ENCODE assay signal across 17 cellular contexts in the genomic region with DNA sequence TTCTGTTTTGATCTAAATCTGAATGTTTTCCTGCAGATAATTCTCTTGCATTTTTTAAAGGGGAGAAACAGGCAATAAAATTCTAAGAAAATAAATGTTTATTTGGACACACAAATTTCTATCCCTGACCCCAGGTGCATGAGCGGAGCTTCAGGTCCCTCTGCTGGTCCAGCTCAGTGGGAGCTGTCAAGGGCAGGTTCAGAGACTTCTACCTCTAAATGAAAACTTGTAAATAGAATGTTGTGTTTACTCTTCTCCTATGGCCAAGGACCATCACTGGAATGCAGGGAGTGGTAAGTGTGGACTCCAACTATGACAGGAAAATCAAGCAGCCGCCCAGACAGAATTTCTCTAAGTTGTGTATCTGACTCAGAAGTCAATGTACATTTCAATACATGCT.
DNase-seq lines count a peak whose midpoint lies in the region; ATAC-seq and TF ChIP-seq lines count a peak whose summit lies in the region.
"Had no signal": no experiment of that assay in that cellular context is flagged by ENCODE, and none has a peak within 500 bp of the region (broad histone marks: within the 10 kb centered on the region; RNA-seq: fewer than 3 reads in every experiment).

No MANE protein-coding gene starts in this region.

- H3K27me3 ChIP-seq in HCT116 (ENCODE audit: insufficient read depth, low read length) = peaks cover 46% of the 10 kb centered on the region

- DNase-seq in AG10803 (ENCODE audit: low read depth) (no peak), HCT116 (ENCODE audit: low read depth, low spot score) (no peak), medulla oblongata (ENCODE audit: extremely low spot score) (peak; percentile 15), KBM-7 (no peak), immature natural killer cell (no peak)
- DNase-seq in activated CD4-positive, alpha-beta T cell treated with anti-CD3 and anti-CD28 coated beads for 48 hours = no peak
- DNase-seq: activated B cell treated with CpG ODN at 0.5 μM for 24 hours; activated naive CD8-positive, alpha-beta T cell treated with anti-CD3 and anti-CD28 coated beads, Interleukin-2, amount 10 ng/mL, durations not matched to agents 7 days and 5 days; CD4-positive, alpha-beta memory T cell; GF-D8; NCI-H1930; NK-92 treated with Interleukin-12 subunit alpha and Interleukin-12 subunit beta, amount 100 ng/mL, for 24 hours; stimulated activated CD4-positive, alpha-beta T cell treated with anti-CD3 and anti-CD28 coated beads, Interleukin-4, amount 100 ng/mL, for 1 hour had no signal

- no peak overlapping the region for H3K27ac Mint-ChIP-seq in brain
- H3K27ac Mint-ChIP-seq in activated T-helper 17 cell treated with anti-CD3 and anti-CD28 coated beads, Interleukin-2, amount 50 U/mL, for 72 hours = no peak overlapping the region
- H3K27ac Mint-ChIP-seq in immature natural killer cell = no peak overlapping the region
- H3K27ac Mint-ChIP-seq: activated B cell treated with CpG ODN at 0.5 μM for 24 hours; activated naive CD8-positive, alpha-beta T cell treated with anti-CD3 and anti-CD28 coated beads, Interleukin-2, amount 10 ng/mL, durations not matched to agents 7 days and 5 days; CD4-positive, alpha-beta memory T cell; dendritic cell treated with granulocyte-macrophage colony-stimulating factor and Interleukin-4, amounts not matched to agents 40 ng/mL and 50 ng/mL, for 4 days; stimulated activated effector memory CD8-positive, alpha-beta T cell treated with anti-CD3 and anti-CD28 coated beads, Interleukin-12 subunit alpha, Interleukin-12 subunit beta, amount 100 ng/mL, for 72 hours had no signal

- H2AFZ ChIP-seq in HCT116 (ENCODE audit: low read depth, low read length, poor library complexity, severe bottlenecking) = no peak overlapping the region

- POLR2A ChIA-PET in HCT116 (lab: Charles Lee) = no interaction called here

- CTCF ChIA-PET in HCT116 (lab: Charles Lee) = interaction anchor here (1.6 kb wide), 1 partner anchor 75 kb away, joined by 9 read pairs; no protein-coding TSS in a partner anchor

- no peak overlapping the region for H3K4me2 ChIP-seq in HCT116 (ENCODE audit: low read length)

- no peaks in the 10 kb centered on the region for H3K79me2 ChIP-seq in HCT116 (ENCODE audit: insufficient read depth, low read length)

- H3K36me3 ChIP-seq in HCT116 (ENCODE audit: control insufficient read depth in 1 of 2, insufficient read depth in 2 of 2, low read length in 2 of 2) = no peaks in the 10 kb centered on the region

- TF ChIP-seq POLR2A in HCT116 (IDR thresholded peaks at IDR 0.05; ENCODE audit: borderline replicate concordance, extremely low read depth, insufficient read depth, insufficient read length) = no peak

- H3K9me3 Mint-ChIP-seq in brain = no peaks in the 10 kb centered on the region
- H3K9me3 Mint-ChIP-seq in activated T-helper 17 cell treated with anti-CD3 and anti-CD28 coated beads, Interleukin-2, amount 50 U/mL, for 72 hours = no peaks in the 10 kb centered on the region
- H3K9me3 Mint-ChIP-seq in immature natural killer cell = no peaks in the 10 kb centered on the region
- H3K9me3 Mint-ChIP-seq: activated B cell treated with CpG ODN at 0.5 μM for 24 hours; activated naive CD8-positive, alpha-beta T cell treated with anti-CD3 and anti-CD28 coated beads, Interleukin-2, amount 10 ng/mL, durations not matched to agents 7 days and 5 days; CD4-positive, alpha-beta memory T cell; dendritic cell treated with granulocyte-macrophage colony-stimulating factor and Interleukin-4, amounts not matched to agents 40 ng/mL and 50 ng/mL, for 4 days; stimulated activated effector memory CD8-positive, alpha-beta T cell treated with anti-CD3 and anti-CD28 coated beads, Interleukin-12 subunit alpha, Interleukin-12 subunit beta, amount 100 ng/mL, for 72 hours had no signal

- peaks cover 11% of the 10 kb centered on the region for H3K4me1 Mint-ChIP-seq in brain
- H3K4me1 Mint-ChIP-seq in activated T-helper 17 cell treated with anti-CD3 and anti-CD28 coated beads, Interleukin-2, amount 50 U/mL, for 72 hours = no peaks in the 10 kb centered on the region
- no peaks in the 10 kb centered on the region for H3K4me1 Mint-ChIP-seq in immature natural killer cell
- H3K4me1 Mint-ChIP-seq: activated naive CD8-positive, alpha-beta T cell treated with anti-CD3 and anti-CD28 coated beads, Interleukin-2, amount 10 ng/mL, durations not matched to agents 7 days and 5 days; stimulated activated effector memory CD8-positive, alpha-beta T cell treated with anti-CD3 and anti-CD28 coated beads, Interleukin-12 subunit alpha, Interleukin-12 subunit beta, amount 100 ng/mL, for 72 hours had no signal

- RAD21 ChIA-PET in HCT116 (lab: Charles Lee; ENCODE audit: low non-redundant PET in 1 of 2, low total read pairs in 2 of 2, uncharacterized antibody in 2 of 2, unreplicated experiment in 2 of 2) = no interaction called here

- in situ Hi-C loops in KBM-7 (cut with MboI; ENCODE audit: low pct_unique_long_range_greater_than_20kb, low sequenced_read_pairs) = no loop called here

- TF ChIP-seq RAD21 in HCT116 (IDR thresholded peaks at IDR 0.05; ENCODE audit: low read depth) = peak; percentile 48

- H3K27ac ChIP-seq in HCT116 (ENCODE audit: low read depth, low read length) = no peak overlapping the region

- H3K4me3 ChIP-seq in AG10803 (ENCODE audit: low read length) (no peak overlapping the region), HCT116 (replicated peaks in 1 of 2; ENCODE audit: low read depth in 1 of 2, low read length in 2 of 2) (no peak overlapping the region)

- H3K36me3 Mint-ChIP-seq in brain (no peaks in the 10 kb centered on the region), immature natural killer cell (no peaks in the 10 kb centered on the region)
- H3K36me3 Mint-ChIP-seq in activated T-helper 17 cell treated with anti-CD3 and anti-CD28 coated beads, Interleukin-2, amount 50 U/mL, for 72 hours (ENCODE audit: low read depth) = no peaks in the 10 kb centered on the region
- H3K36me3 Mint-ChIP-seq: activated naive CD8-positive, alpha-beta T cell treated with anti-CD3 and anti-CD28 coated beads, Interleukin-2, amount 10 ng/mL, durations not matched to agents 7 days and 5 days; CD4-positive, alpha-beta memory T cell; stimulated activated effector memory CD8-positive, alpha-beta T cell treated with anti-CD3 and anti-CD28 coated beads, Interleukin-12 subunit alpha, Interleukin-12 subunit beta, amount 100 ng/mL, for 72 hours had no signal

- no TSS peak for BruUV-seq in HCT116 (replicated peaks; lab: Mats Ljungman, UMichigan)

- peak; percentile 19 for TF ChIP-seq CTCF in AG10803 (conservative IDR thresholded peaks at IDR 0.05; ENCODE audit: low read length)
- peak in 2 of 3 experiments; percentile 29 to 32; a peak in 3 of 6 replicates for TF ChIP-seq CTCF in HCT116 (IDR thresholded peaks at IDR 0.05 in 2 of 3, conservative IDR thresholded peaks at IDR 0.05 in 1 of 3; ENCODE audit: borderline replicate concordance in 1 of 3, insufficient read depth in 1 of 3, low read depth in 2 of 3, low read length in 2 of 3)
- peak; percentile 12 to 43 for TF ChIP-seq CTCF in brain (conservative IDR thresholded peaks at IDR 0.05)

- H3K4me3 Mint-ChIP-seq in brain (no peak overlapping the region), immature natural killer cell (no peak overlapping the region)
- H3K4me3 Mint-ChIP-seq in activated T-helper 17 cell treated with anti-CD3 and anti-CD28 coated beads, Interleukin-2, amount 50 U/mL, for 72 hours = no peak overlapping the region
- H3K4me3 Mint-ChIP-seq: activated B cell treated with CpG ODN at 0.5 μM for 24 hours; activated naive CD8-positive, alpha-beta T cell treated with anti-CD3 and anti-CD28 coated beads, Interleukin-2, amount 10 ng/mL, durations not matched to agents 7 days and 5 days; CD4-positive, alpha-beta memory T cell; dendritic cell treated with granulocyte-macrophage colony-stimulating factor and Interleukin-4, amounts not matched to agents 40 ng/mL and 50 ng/mL, for 4 days; stimulated activated effector memory CD8-positive, alpha-beta T cell treated with anti-CD3 and anti-CD28 coated beads, Interleukin-12 subunit alpha, Interleukin-12 subunit beta, amount 100 ng/mL, for 72 hours had no signal

- H3K9me2 ChIP-seq in HCT116 (ENCODE audit: insufficient read depth) = no peaks in the 10 kb centered on the region

- ATAC-seq in HCT116 = no peak
- ATAC-seq in activated T-helper 17 cell treated with anti-CD3 and anti-CD28 coated beads, Interleukin-2, amount 50 U/mL, for 72 hours (replicated peaks) = no peak
- ATAC-seq: stimulated activated effector memory CD8-positive, alpha-beta T cell treated with anti-CD3 and anti-CD28 coated beads, Interleukin-12 subunit alpha, Interleukin-12 subunit beta, amount 100 ng/mL, for 72 hours had no signal

- no peaks in the 10 kb centered on the region for H3K9me3 ChIP-seq in HCT116 (ENCODE audit: control insufficient read depth in 1 of 2, insufficient read depth in 1 of 2, low read depth in 1 of 2, low read length in 2 of 2)

- no peak overlapping the region for H3K9ac ChIP-seq in HCT116 (ENCODE audit: low read length)

- H3K4me1 ChIP-seq in HCT116 (ENCODE audit: control insufficient read depth in 1 of 2, insufficient read depth in 2 of 2, low read length in 2 of 2) = no peaks in the 10 kb centered on the region

- peaks cover 4% of the 10 kb centered on the region for H3K27me3 Mint-ChIP-seq in brain
- H3K27me3 Mint-ChIP-seq in activated T-helper 17 cell treated with anti-CD3 and anti-CD28 coated beads, Interleukin-2, amount 50 U/mL, for 72 hours = peaks cover 11% of the 10 kb centered on the region
- peaks cover 2 to 3% (median 2%) of the 10 kb centered on the region in 3 donors for H3K27me3 Mint-ChIP-seq in immature natural killer cell (ENCODE audit: low read depth in 3 of 3)

- intact Hi-C loops in HCT116 (cut with micrococcal nuclease) = loop anchor here (10.0 kb wide), 1 partner anchor 1859 kb away; no protein-coding TSS in a partner anchor

- no peaks in the 10 kb centered on the region; the same call in 1 of the 2 replicates for H4K20me1 ChIP-seq in HCT116 (ENCODE audit: insufficient read depth)

TF ChIP-seq in HCT116, 20 proteins besides CTCF, POLR2A, EP300 and RAD21 (continues in another document):
- TF ChIP-seq POLR2AphosphoS5 (IDR thresholded peaks at IDR 0.05; ENCODE audit: low read depth, low read length) (no peak), SIN3A (IDR thresholded peaks at IDR 0.05; ENCODE audit: low read depth) (no peak), YY1 (IDR thresholded peaks at IDR 0.05; ENCODE audit: extremely low read depth, insufficient replicate concordance, low read depth, low read length) (no peak), SRF (IDR thresholded peaks at IDR 0.05; ENCODE audit: low read depth) (no peak)
- TF ChIP-seq, protein P1, sequence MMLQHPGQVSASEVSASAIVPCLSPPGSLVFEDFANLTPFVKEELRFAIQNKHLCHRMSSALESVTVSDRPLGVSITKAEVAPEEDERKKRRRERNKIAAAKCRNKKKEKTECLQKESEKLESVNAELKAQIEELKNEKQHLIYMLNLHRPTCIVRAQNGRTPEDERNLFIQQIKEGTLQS (IDR thresholded peaks at IDR 0.05) = no peak
